20 cellular contexts compared by ENCODE assay signal in genomic region chr12:20443792-20444191, GRCh38.
DNase-seq lines count a peak whose midpoint lies in the region; ATAC-seq and TF ChIP-seq lines count a peak whose summit lies in the region.
"Had no signal": no experiment of that assay in that cellular context is flagged by ENCODE, and none has a peak within 500 bp of the region (broad histone marks: within the 10 kb centered on the region; RNA-seq: fewer than 3 reads in every experiment).

No MANE protein-coding gene starts in this region.

- no peak overlapping the region for H4K91ac ChIP-seq in neuronal stem cell (ENCODE audit: low read depth, low read length, poor library complexity)

- TF ChIP-seq CTCF in right atrium auricular region (IDR thresholded peaks at IDR 0.05) (no peak), body of pancreas (IDR thresholded peaks at IDR 0.05) (no peak), mucosa of descending colon (IDR thresholded peaks at IDR 0.05) (no peak)

- no peaks in the 10 kb centered on the region for H3K79me1 ChIP-seq in neuronal stem cell (ENCODE audit: low read depth, low read length)

- H3K4me3 ChIP-seq in right atrium auricular region = no peak overlapping the region
- no peak overlapping the region for H3K4me3 ChIP-seq in body of pancreas
- H3K4me3 ChIP-seq in mucosa of descending colon = no peak overlapping the region
- no peak overlapping the region for H3K4me3 ChIP-seq in neuronal stem cell (ENCODE audit: low read length in 2 of 2)
- H3K4me3 ChIP-seq: BLaER1 treated with 17β-estradiol and CSF1 and Interleukin-3, amounts not matched to agents 10 nM and 100 nM; MG63; SK-N-MC had no signal

- no peak overlapping the region for H3K9ac ChIP-seq in neuronal stem cell (ENCODE audit: low read depth, low read length, poor library complexity)
- H3K9ac ChIP-seq: BLaER1 treated with 17β-estradiol and CSF1 and Interleukin-3, amounts not matched to agents 10 nM and 100 nM had no signal

- H2BK12ac ChIP-seq in neuronal stem cell (ENCODE audit: low read length) = no peak overlapping the region

- ATAC-seq in left cardiac atrium = no peak
- peak; percentile 24 for ATAC-seq in body of pancreas
- ATAC-seq in mucosa of descending colon = peak; percentile 74
- ATAC-seq: HCT116 had no signal

- DNase-seq in right atrium auricular region (ENCODE audit: low spot score) = no peak
- DNase-seq in left cardiac atrium = no peak
- no peak for DNase-seq in body of pancreas
- no peak for DNase-seq in mucosa of descending colon
- no peak for DNase-seq in NCI-H1930 (lab: John Stamatoyannopoulos, UW)
- DNase-seq in neuronal stem cell (ENCODE audit: low spot score) = no peak
- DNase-seq in NCI-H2196 treated with DMSO at 0.1 percent for 48 hours (lab: John Stamatoyannopoulos, UW; ENCODE audit: unreplicated experiment) = no peak
- DNase-seq: CD8-positive, alpha-beta memory T cell; DMS79 treated with DMSO at 0.1 percent for 48 hours; Kasumi-1; MG63; NCI-H1092; NCI-H1436 treated with DMSO at 0.1 percent for 48 hours; NCI-H2029 treated with DMSO at 0.1 percent for 48 hours; NCI-H82; OCI-M1; SHP77 had no signal

- H3K27me3 ChIP-seq in right atrium auricular region (no peaks in the 10 kb centered on the region), body of pancreas (no peaks in the 10 kb centered on the region), neuronal stem cell (ENCODE audit: control insufficient read depth in 3 of 3, insufficient read depth in 3 of 3, low read depth in 1 of 3, low read length in 3 of 3) (no peaks in the 10 kb centered on the region)
- H3K27me3 ChIP-seq: BLaER1 treated with 17β-estradiol and CSF1 and Interleukin-3, amounts not matched to agents 10 nM and 100 nM; MG63 had no signal

- WGBS in body of pancreas, 2 donors = 22 to 24% methylated on average over 2 of the region's 2 CpGs
- no CpG with 5 or more reads among the region's 2 CpGs for WGBS in neuronal stem cell (ENCODE audit: extremely low coverage in 2 of 2, insufficient read length in 2 of 2, insufficient replicate concordance in 1 of 2), 2 donors

- no peak overlapping the region for H3K4ac ChIP-seq in neuronal stem cell (ENCODE audit: low read length)

- H3K4me2 ChIP-seq in neuronal stem cell (ENCODE audit: insufficient read depth, low read length, poor library complexity, severe bottlenecking) = no peak overlapping the region

- no peak overlapping the region for H2BK15ac ChIP-seq in neuronal stem cell (ENCODE audit: low read length)

- no peak overlapping the region for H2AFZ ChIP-seq in neuronal stem cell (ENCODE audit: low read length)

- intact Hi-C loops in left cardiac atrium (cut with DNase I) = no loop called here
- intact Hi-C loops in body of pancreas (cut with DNase I) = no loop called here
- intact Hi-C loops in mucosa of descending colon (cut with DNase I, micrococcal nuclease) = no loop called here

- peak overlapping the region; percentile 83 to 89 for H3K27ac ChIP-seq in right atrium auricular region
- H3K27ac ChIP-seq in body of pancreas = no peak overlapping the region
- no peak overlapping the region for H3K27ac ChIP-seq in neuronal stem cell (replicated peaks; ENCODE audit: low read length)
- H3K27ac ChIP-seq: BLaER1 treated with 17β-estradiol and CSF1 and Interleukin-3, amounts not matched to agents 10 nM and 100 nM; SK-N-MC had no signal

- H3K4me1 ChIP-seq in right atrium auricular region = peaks cover 0 to 50% of the 10 kb centered on the region in 2 donors
- no peaks in the 10 kb centered on the region for H3K4me1 ChIP-seq in body of pancreas
- H3K4me1 ChIP-seq in mucosa of descending colon (ENCODE audit: low read depth) = peaks cover 13% of the 10 kb centered on the region
- peaks cover 0 to 2% of the 10 kb centered on the region in 2 donors for H3K4me1 ChIP-seq in neuronal stem cell (ENCODE audit: control insufficient read depth in 2 of 2, insufficient read depth in 1 of 2, low read depth in 1 of 2, low read length in 2 of 2)

- no peak for TF ChIP-seq POLR2A in body of pancreas (IDR thresholded peaks at IDR 0.05)

- no peak overlapping the region for H2BK5ac ChIP-seq in neuronal stem cell (ENCODE audit: low read length)

- H3K18ac ChIP-seq in neuronal stem cell (ENCODE audit: low read length) = no peak overlapping the region

- no peaks in the 10 kb centered on the region for H3K36me3 ChIP-seq in right atrium auricular region
- no peaks in the 10 kb centered on the region for H3K36me3 ChIP-seq in body of pancreas (replicated peaks in 1 of 2; ENCODE audit: insufficient read depth in 1 of 2, low read depth in 2 of 2)
- no peaks in the 10 kb centered on the region for H3K36me3 ChIP-seq in mucosa of descending colon (ENCODE audit: low read depth)
- peaks cover 0 to 1% of the 10 kb centered on the region in 2 donors for H3K36me3 ChIP-seq in neuronal stem cell (replicated peaks in 1 of 2; ENCODE audit: control insufficient read depth in 2 of 2, insufficient read depth in 2 of 2, low read length in 2 of 2)
- H3K36me3 ChIP-seq: BLaER1 treated with 17β-estradiol and CSF1 and Interleukin-3, amounts not matched to agents 10 nM and 100 nM; MG63 had no signal

- no peak overlapping the region for H3K14ac ChIP-seq in neuronal stem cell (ENCODE audit: low read length)

- no peak overlapping the region for H4K8ac ChIP-seq in neuronal stem cell (ENCODE audit: low read depth, low read length)

- H3K23ac ChIP-seq in neuronal stem cell (ENCODE audit: low read depth, low read length, poor library complexity) = no peak overlapping the region

- no peak overlapping the region for H2BK120ac ChIP-seq in neuronal stem cell (ENCODE audit: low read depth, low read length)

- H2AK5ac ChIP-seq in neuronal stem cell (ENCODE audit: low read depth, low read length) = no peak overlapping the region

- H3K9me3 ChIP-seq in right atrium auricular region (no peaks in the 10 kb centered on the region), body of pancreas (no peaks in the 10 kb centered on the region), mucosa of descending colon (no peaks in the 10 kb centered on the region), neuronal stem cell (replicated peaks in 1 of 2; ENCODE audit: control insufficient read depth in 2 of 2, insufficient read depth in 1 of 2, low read depth in 1 of 2, low read length in 2 of 2) (peaks cover 0 to 1% of the 10 kb centered on the region in 2 donors)
- H3K9me3 ChIP-seq: BLaER1 treated with 17β-estradiol and CSF1 and Interleukin-3, amounts not matched to agents 10 nM and 100 nM; MG63 had no signal

Comparison
In these comparisons a context has a peak if more than half of its experiments do, and no peak if none do; other contexts are left out.
1. H3K27ac ChIP-seq: peak in right atrium auricular region (2 of 2); none in body of pancreas (0 of 4) and neuronal stem cell (single experiment).
2. ATAC-seq: peak in body of pancreas (single experiment) and mucosa of descending colon (single experiment); none in left cardiac atrium (0 of 2).